ENCODE assay signal across 20 cellular contexts in the genomic region with DNA sequence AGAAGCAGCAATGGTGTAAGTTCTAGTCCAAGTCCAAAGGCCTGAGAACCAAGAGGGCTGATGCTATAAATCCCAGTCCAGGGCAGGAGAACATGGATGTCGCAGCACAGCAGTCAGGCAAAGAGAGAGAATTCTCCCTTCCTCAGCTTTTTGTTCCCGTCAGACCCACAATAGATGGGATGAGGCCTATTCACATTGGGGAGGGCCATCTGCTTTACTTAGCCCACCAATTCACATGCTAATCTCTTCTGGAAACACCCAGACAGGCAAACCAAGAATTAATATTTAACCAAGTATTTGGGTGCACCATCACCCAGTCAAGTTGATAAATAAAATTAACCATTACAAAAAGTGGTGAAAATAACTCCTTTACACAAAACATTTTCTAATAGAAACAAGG.
A peak's percentile ranks its signal among the peaks of the same experiment; 100 is the strongest.
DNase-seq lines count a peak whose midpoint lies in the region; ATAC-seq and TF ChIP-seq lines count a peak whose summit lies in the region.
"Had no signal": no experiment of that assay in that cellular context is flagged by ENCODE, and none has a peak within 500 bp of the region (broad histone marks: within the 10 kb centered on the region; RNA-seq: fewer than 3 reads in every experiment).

No MANE protein-coding gene starts in this region.

- TF ChIP-seq POLR2A in body of pancreas (IDR thresholded peaks at IDR 0.05): no peak

- peak; percentile 45 for DNase-seq in iPS DF 19.7 (ENCODE audit: low read depth, low spot score)
- no peak for DNase-seq in neural crest cell (ENCODE audit: low read depth, low spot score)
- no peak for DNase-seq in smooth muscle cell (lab: John Stamatoyannopoulos, UW; ENCODE audit: unreplicated experiment)
- no peak for DNase-seq in GM20000 (ENCODE audit: low spot score)
- DNase-seq in body of pancreas: no peak
- no peak for DNase-seq in inferior parietal cortex (ENCODE audit: extremely low spot score)
- DNase-seq: BE2C, DMS53, EL, HCEC 1CT, KBM-7, NCI-H1092, NCI-H1436, NCI-H1930, NCI-H345, NCI-H524, NCI-H82 had no signal

- H3K9ac ChIP-seq in Loucy (ENCODE audit: low read depth, low read length, poor library complexity, severe bottlenecking) (no peak overlapping the region), smooth muscle cell (ENCODE audit: low read depth) (no peak overlapping the region)

- H2AFZ ChIP-seq in Loucy (ENCODE audit: low read length) (no peak overlapping the region), smooth muscle cell (ENCODE audit: low read depth) (peak overlapping the region; percentile 45)

- WGBS in smooth muscle cell (ENCODE audit: low lambda C conversion rate): 54% methylated on average over 2 of the region's 2 CpGs
- WGBS in body of pancreas, 2 donors: 51 to 75% methylated on average over 2 of the region's 2 CpGs

- H4K20me1 ChIP-seq in Loucy (ENCODE audit: insufficient read depth, low read length, poor library complexity, severe bottlenecking) (no peaks in the 10 kb centered on the region), smooth muscle cell (ENCODE audit: low read depth) (no peaks in the 10 kb centered on the region)

- no peaks in the 10 kb centered on the region for H3K9me3 Mint-ChIP-seq in neural crest cell

- H3K27me3 Mint-ChIP-seq in neural crest cell (ENCODE audit: low read depth): no peaks in the 10 kb centered on the region

- peak overlapping the region; percentile 8 for H3K4me2 ChIP-seq in Loucy (ENCODE audit: low read depth, low read length, poor library complexity, severe bottlenecking)
- H3K4me2 ChIP-seq in smooth muscle cell: peak overlapping the region; percentile 0

- no peak overlapping the region for H3K4me3 ChIP-seq in Loucy (ENCODE audit: low read length, poor library complexity, severe bottlenecking)
- no peak overlapping the region for H3K4me3 ChIP-seq in smooth muscle cell
- no peak overlapping the region for H3K4me3 ChIP-seq in body of pancreas

- H3K27ac Mint-ChIP-seq in neural crest cell (ENCODE audit: unreplicated experiment): peak overlapping the region; percentile 22

- TF ChIP-seq CTCF in Loucy (conservative IDR thresholded peaks at IDR 0.05; ENCODE audit: low read length): no peak
- no peak for TF ChIP-seq CTCF in neural crest cell (conservative IDR thresholded peaks at IDR 0.05)
- no peak for TF ChIP-seq CTCF in smooth muscle cell (IDR thresholded peaks at IDR 0.05; ENCODE audit: borderline replicate concordance, insufficient read depth, poor library complexity, severe bottlenecking)
- TF ChIP-seq CTCF in GM20000 (IDR thresholded peaks at IDR 0.05; ENCODE audit: extremely low read depth, missing control alignments): no peak
- no peak for TF ChIP-seq CTCF in body of pancreas (IDR thresholded peaks at IDR 0.05)

- H3F3A ChIP-seq in Loucy (ENCODE audit: low read depth) (no peaks in the 10 kb centered on the region; the same call in 1 of the 2 replicates), smooth muscle cell (ENCODE audit: low read depth) (no peaks in the 10 kb centered on the region)

- H3K36me3 ChIP-seq in Loucy (ENCODE audit: insufficient read depth, low read length) (no peaks in the 10 kb centered on the region), smooth muscle cell (ENCODE audit: low read depth) (no peaks in the 10 kb centered on the region), body of pancreas (replicated peaks in 1 of 2; ENCODE audit: insufficient read depth in 1 of 2, low read depth in 2 of 2) (no peaks in the 10 kb centered on the region)
- H3K36me3 ChIP-seq: BE2C had no signal

- H3K27me3 ChIP-seq in Loucy (ENCODE audit: insufficient read depth, low read length, poor library complexity, severe bottlenecking) (no peaks in the 10 kb centered on the region), smooth muscle cell (ENCODE audit: low read depth) (no peaks in the 10 kb centered on the region), body of pancreas (no peaks in the 10 kb centered on the region)
- H3K27me3 ChIP-seq: BE2C had no signal

- peaks cover 14% of the 10 kb centered on the region for H3K4me1 ChIP-seq in Loucy (ENCODE audit: insufficient read depth, low read length, poor library complexity, severe bottlenecking)
- peaks cover 8% of the 10 kb centered on the region for H3K4me1 ChIP-seq in smooth muscle cell (ENCODE audit: low read depth)
- H3K4me1 ChIP-seq in body of pancreas: no peaks in the 10 kb centered on the region
- H3K4me1 ChIP-seq: BE2C had no signal

- peaks cover 11% of the 10 kb centered on the region for H3K4me1 Mint-ChIP-seq in neural crest cell

- no peaks in the 10 kb centered on the region for H3K9me2 ChIP-seq in Loucy (replicated peaks; ENCODE audit: low read depth, low read length)

- H3K27ac ChIP-seq in smooth muscle cell (ENCODE audit: low read depth) (no peak overlapping the region), body of pancreas (no peak overlapping the region)

- intact Hi-C loops in body of pancreas (cut with DNase I): no loop called here

- no peak for ATAC-seq in body of pancreas
- ATAC-seq: HepG2, Right ventricle myocardium inferior had no signal

- H3K4me3 Mint-ChIP-seq in neural crest cell: no peak overlapping the region

- no peaks in the 10 kb centered on the region for H3K9me3 ChIP-seq in Loucy (ENCODE audit: insufficient read depth, low read depth, low read length)
- H3K9me3 ChIP-seq in smooth muscle cell (replicated peaks; ENCODE audit: low read depth): no peaks in the 10 kb centered on the region
- no peaks in the 10 kb centered on the region for H3K9me3 ChIP-seq in body of pancreas
- H3K9me3 ChIP-seq: BE2C had no signal

- H3K79me2 ChIP-seq in Loucy (ENCODE audit: insufficient read depth, low read length) (no peaks in the 10 kb centered on the region), smooth muscle cell (ENCODE audit: low read depth) (no peaks in the 10 kb centered on the region)

- no peaks in the 10 kb centered on the region for H3K36me3 Mint-ChIP-seq in neural crest cell (ENCODE audit: low read depth)
